Comparison of ENCODE assay signal across 26 cellular contexts in genomic region chr11:106234794-106235193, GRCh38.
"Had no signal": no experiment of that assay in that cellular context is flagged by ENCODE, and none has a peak within 500 bp of the region (broad histone marks: within the 10 kb centered on the region; RNA-seq: fewer than 3 reads in every experiment).

No MANE protein-coding gene starts in this region.

- H3K27me3 ChIP-seq: foreskin keratinocyte, neural progenitor cell, right lobe of liver, suprapubic skin, thyroid gland had no signal

- H3K36me3 ChIP-seq: neural progenitor cell, right lobe of liver, suprapubic skin, thyroid gland had no signal

- H3K4me3 ChIP-seq: lung, neural progenitor cell, psoas muscle, right lobe of liver, suprapubic skin, thyroid gland had no signal

- H3K9ac ChIP-seq: neural progenitor cell, parathyroid adenoma had no signal

- H2AFZ ChIP-seq: neural progenitor cell, parathyroid adenoma had no signal

- H3K4me2 ChIP-seq: neural progenitor cell had no signal

- DNase-seq: effector CD4-positive, alpha-beta T cell; endodermal cell; erythroblast; foreskin keratinocyte; head of caudate nucleus; hippocampal formation; left colon; left ventricle myocardium superior; mesenchymal stem cell; midbrain; occipital lobe; psoas muscle; retina; right lobe of liver; stimulated activated CD4-positive, alpha-beta T cell treated with anti-CD3 and anti-CD28 coated beads, Interleukin-4, amount 100 ng/mL, for 1 hour; stimulated activated CD8-positive, alpha-beta memory T cell treated with anti-CD3 and anti-CD28 coated beads, Interleukin-4, amount 100 ng/mL, for 48 hours; stimulated activated naive CD8-positive, alpha-beta T cell treated with anti-CD3 and anti-CD28 coated beads, Interleukin-15, Interleukin-2, amounts not matched to agents 100 U/mL and 50 U/mL, for 24 hours; thyroid gland had no signal

- H3K79me2 ChIP-seq: parathyroid adenoma had no signal

- H3K4me1 ChIP-seq: foreskin keratinocyte, parathyroid adenoma, psoas muscle, right lobe of liver, suprapubic skin, thyroid gland had no signal

- ATAC-seq: foreskin keratinocyte; left colon; left ventricle myocardium superior; natural killer cell treated with Interleukin-12 subunit alpha and Interleukin-12 subunit beta and Interleukin-15 and Interleukin-18, amount 100 ng/mL, for 72 hours; psoas muscle; right lobe of liver; stimulated activated effector memory CD8-positive, alpha-beta T cell treated with anti-CD3 and anti-CD28 coated beads, Interleukin-12 subunit alpha, Interleukin-12 subunit beta, amount 100 ng/mL, for 72 hours; stimulated activated naive CD8-positive, alpha-beta T cell treated with anti-CD3 and anti-CD28 coated beads, Interleukin-15, Interleukin-2, amounts not matched to agents 100 U/mL and 50 U/mL, for 24 hours had no signal

- H3K9me3 ChIP-seq: psoas muscle, right lobe of liver, thyroid gland had no signal

- H3K27ac ChIP-seq: foreskin keratinocyte, neural progenitor cell, parathyroid adenoma, psoas muscle, right lobe of liver, suprapubic skin, thyroid gland had no signal

- FAIRE-seq: endothelial cell of umbilical vein, urothelium cell line had no signal
